In genomic region chr6:41723178-41723935, GRCh38 we compare ENCODE assay signal across 8 cellular contexts. TPM values are rescaled to one million over a fixed set of nuclear protein-coding genes. Genes with fewer than 3 reads are reported as not detected.
DNase-seq lines count a peak whose midpoint lies in the region; ATAC-seq and TF ChIP-seq lines count a peak whose summit lies in the region.

No MANE protein-coding gene starts in this region.

- CTCF ChIA-PET in CD4-positive, alpha-beta T cell (lab: Charles Lee), result no interaction called here

- intact Hi-C loops in CD4-positive, alpha-beta T cell (cut with DNase I, micrococcal nuclease), result no loop called here

- POLR2A ChIA-PET in CD4-positive, alpha-beta T cell (lab: Charles Lee), result interaction anchor here (1.0 kb wide), 1 partner anchor 10 kb away, joined by 4 read pairs; no protein-coding TSS in a partner anchor

- no peak overlapping the region for H3K27ac ChIP-seq in CD4-positive, alpha-beta T cell (ENCODE audit: low read depth, low read length)

- H3K27ac Mint-ChIP-seq in CD4-positive, alpha-beta T cell, result no peak overlapping the region

- no peaks in the 10 kb centered on the region for H3K36me3 Mint-ChIP-seq in CD4-positive, alpha-beta T cell (ENCODE audit: low read depth)

- ATAC-seq in CD4-positive, alpha-beta T cell (ENCODE audit: poor library complexity), result peak; percentile 34
- ATAC-seq in GM19455 (IDR thresholded peaks at IDR 0.05; ENCODE audit: unreplicated experiment), result peak; percentile 70
- peak; percentile 71 for ATAC-seq in HG03460 (IDR thresholded peaks at IDR 0.05; ENCODE audit: unreplicated experiment)

- H3K27me3 ChIP-seq in CD4-positive, alpha-beta T cell (ENCODE audit: control insufficient read depth, insufficient read depth, low read length), result no peaks in the 10 kb centered on the region

- DNase-seq in CD4-positive, alpha-beta T cell, result no peak
- DNase-seq in SKM-1 (lab: John Stamatoyannopoulos, UW; ENCODE audit: unreplicated experiment) (peak; percentile 98), fibroblast of the conjunctiva (ENCODE audit: low read depth) (peak; percentile 51), nucleus accumbens (lab: John Stamatoyannopoulos, UW) (peak in 29 of 56 donors; percentile 12 to 67 (median 38)), putamen (ENCODE audit: low spot score) (no peak)
- DNase-seq in stimulated activated CD4-positive, alpha-beta T cell treated with anti-CD3 and anti-CD28 coated beads, Interleukin-12 subunit alpha, Interleukin-12 subunit beta, amount 100 ng/mL, for 4 hours, result no peak

- H3K4me3 Mint-ChIP-seq in CD4-positive, alpha-beta T cell, result no peak overlapping the region

- H3K4me1 Mint-ChIP-seq in CD4-positive, alpha-beta T cell (ENCODE audit: low read depth), result peaks cover 7% of the 10 kb centered on the region

- H3K9me3 Mint-ChIP-seq in CD4-positive, alpha-beta T cell, result no peaks in the 10 kb centered on the region

- H3K9me3 ChIP-seq in CD4-positive, alpha-beta T cell (ENCODE audit: control insufficient read depth, low read length), result no peaks in the 10 kb centered on the region

- no peak for TF ChIP-seq CTCF in CD4-positive, alpha-beta T cell (IDR thresholded peaks at IDR 0.05)

- no peaks in the 10 kb centered on the region for H3K27me3 Mint-ChIP-seq in CD4-positive, alpha-beta T cell

RNA-seq across cellular contexts. Expression of gene TFEB, which starts 12.1 kb away (rescaled TPM):
- 10 to 100 TPM; 23.8 to 24.1 TPM for total RNA-seq in CD4-positive, alpha-beta T cell

RNA-seq across cellular contexts. Expression of gene PGC, which starts 23.8 kb away (rescaled TPM):
- not detected for total RNA-seq in CD4-positive, alpha-beta T cell

RNA-seq across cellular contexts. Expression of gene FRS3, which starts 56.3 kb away (rescaled TPM):
- total RNA-seq in CD4-positive, alpha-beta T cell, result 1 to 10 TPM; 4.6 to 5.4 TPM

RNA-seq across cellular contexts. Expression of gene PRICKLE4, which starts 57.2 kb away (rescaled TPM):
- not detected for total RNA-seq in CD4-positive, alpha-beta T cell

Comparison
In these comparisons a context has a peak if more than half of its experiments do, and no peak if none do; other contexts are left out.
1. DNase-seq: peak in SKM-1 (single experiment), fibroblast of the conjunctiva (single experiment) and nucleus accumbens (29 of 56); none in CD4-positive, alpha-beta T cell (0 of 10), stimulated activated CD4-positive, alpha-beta T cell treated with anti-CD3 and anti-CD28 coated beads, Interleukin-12 subunit alpha, Interleukin-12 subunit beta, amount 100 ng/mL, for 4 hours (single experiment) and putamen (single experiment).
2. Peak in every context shown above with its lines, with median percentiles within 50 percentile points of each other: ATAC-seq.